In the genomic region with DNA sequence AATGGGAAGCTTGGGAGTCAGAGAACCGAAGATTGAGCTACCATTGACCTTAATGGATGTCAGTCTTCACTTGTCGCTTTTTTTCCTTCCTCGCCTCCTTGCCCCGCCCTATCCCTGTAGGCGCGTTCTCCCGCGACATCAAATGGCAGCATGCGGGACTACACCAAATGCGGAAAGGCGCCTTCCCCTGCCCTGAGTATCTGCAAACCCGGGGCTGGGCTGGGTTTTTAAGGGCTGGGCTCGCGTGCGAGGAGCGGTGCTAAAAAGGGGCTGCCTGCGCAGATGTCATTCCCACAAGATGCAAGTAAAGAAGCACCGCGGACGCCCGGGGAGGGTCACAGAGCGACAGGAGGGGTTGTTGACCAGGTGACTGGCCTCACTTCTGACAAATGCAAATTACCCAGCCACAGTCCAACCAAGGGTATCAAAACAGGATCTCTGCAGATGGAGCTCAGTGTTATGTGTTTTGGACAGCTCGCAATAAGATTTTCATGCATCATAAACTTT, we compare ENCODE assay signal across 8 cellular contexts. TPM values are rescaled to one million over a fixed set of nuclear protein-coding genes. Genes with fewer than 3 reads are reported as not detected.
A peak's percentile ranks its signal among the peaks of the same experiment; 100 is the strongest.
DNase-seq lines count a peak whose midpoint lies in the region; ATAC-seq and TF ChIP-seq lines count a peak whose summit lies in the region.

No MANE protein-coding gene starts in this region.

- H3K9me3 ChIP-seq in AG04450 (ENCODE audit: control insufficient read depth, insufficient read depth, low read length) (no peaks in the 10 kb centered on the region), body of pancreas (no peaks in the 10 kb centered on the region)

- POLR2A ChIA-PET in AG04450 (lab: Yijun Ruan, JAX): no interaction called here

- intact Hi-C loops in body of pancreas (cut with DNase I): no loop called here

- H3K4me3 ChIP-seq in AG04450 (ENCODE audit: low read depth, low read length): peak overlapping the region; percentile 44
- no peak overlapping the region for H3K4me3 ChIP-seq in body of pancreas

- no peak for TF ChIP-seq POLR2A in body of pancreas (IDR thresholded peaks at IDR 0.05)

- H3K27ac ChIP-seq in AG04450 (ENCODE audit: low read depth, low read length) (no peak overlapping the region), body of pancreas (no peak overlapping the region)

- peaks cover 16% of the 10 kb centered on the region for H3K4me1 ChIP-seq in body of pancreas

- TF ChIP-seq CTCF in AG04450 (IDR thresholded peaks at IDR 0.05; ENCODE audit: low read depth, low read length) (peak; percentile 41), body of pancreas (IDR thresholded peaks at IDR 0.05) (peak in 6 of 7 experiments; percentile 20 to 47 (median 26))

- H3K36me3 ChIP-seq in body of pancreas (replicated peaks in 1 of 2; ENCODE audit: insufficient read depth in 1 of 2, low read depth in 2 of 2): no peaks in the 10 kb centered on the region

- 6 to 9% methylated on average over 21 to 22 of the region's 23 CpGs for WGBS in body of pancreas, 2 donors

- H3K27me3 ChIP-seq in AG04450 (ENCODE audit: control insufficient read depth, insufficient read depth, low read length) (peaks cover 10% of the 10 kb centered on the region), body of pancreas (no peaks in the 10 kb centered on the region)

- peak; percentile 80 for ATAC-seq in GM18909 (IDR thresholded peaks at IDR 0.05; ENCODE audit: poor library complexity, unreplicated experiment)
- peak; percentile 56 for ATAC-seq in HG03139 (IDR thresholded peaks at IDR 0.05; ENCODE audit: unreplicated experiment)
- no peak for ATAC-seq in body of pancreas

- no peak for DNase-seq in AG04450 (ENCODE audit: low read depth, low spot score)
- peak; percentile 27 for DNase-seq in T-helper 9 cell
- DNase-seq in body of pancreas: peak; percentile 54 to 74 (median 60)
- peak; percentile 37 for DNase-seq in iris pigment epithelial cell (ENCODE audit: low read depth)
- DNase-seq in stimulated activated CD4-positive, alpha-beta T cell treated with anti-CD3 and anti-CD28 coated beads, Interleukin-1b, Interleukin-23, amount 100 ng/mL, for 48 hours: peak; percentile 73
- DNase-seq in SHP77 treated with DMSO at 0.1 percent for 48 hours (lab: John Stamatoyannopoulos, UW): no peak

- CTCF ChIA-PET in AG04450 (lab: Charles Lee): interaction anchor here (0.6 to 2.3 kb wide), 5 partner anchors 9 to 56 kb away, joined by 3 to 9 read pairs (median 4); no protein-coding TSS in a partner anchor

RNA-seq across cellular contexts. Expression of gene FAM111B, which starts 4.7 kb away (rescaled TPM):
- polyA plus RNA-seq in AG04450 (2011; rRNA removed): 1.6 and 2.7 TPM in 2 replicates
- polyA minus RNA-seq in AG04450 (2011; rRNA and poly(A)+ RNA removed): 0.87 and 3.0 TPM in 2 replicates
- under 1 TPM in 1 of 2 donors, not detected in 1; 0.33 TPM for total RNA-seq in body of pancreas

RNA-seq across cellular contexts. Expression of gene GLYATL1B, which starts 16.2 kb away (rescaled TPM):
- not detected in 2 replicates for polyA plus RNA-seq in AG04450 (2011; rRNA removed)
- polyA minus RNA-seq in AG04450 (2011; rRNA and poly(A)+ RNA removed): not detected in 2 replicates
- total RNA-seq in body of pancreas: not detected

RNA-seq across cellular contexts. Expression of gene FAM111A, which starts 40.3 kb away (rescaled TPM):
- 20.6 and 23.1 TPM in 2 replicates for polyA plus RNA-seq in AG04450 (2011; rRNA removed)
- polyA minus RNA-seq in AG04450 (2011; rRNA and poly(A)+ RNA removed): 13.2 and 15.0 TPM in 2 replicates
- 10 to 100 TPM; 17.4 to 43.8 TPM for total RNA-seq in body of pancreas

Comparison
In these comparisons a context has a peak if more than half of its experiments do, and no peak if none do; other contexts are left out.
1. DNase-seq: peak in T-helper 9 cell (single experiment), body of pancreas (4 of 4), iris pigment epithelial cell (single experiment) and stimulated activated CD4-positive, alpha-beta T cell treated with anti-CD3 and anti-CD28 coated beads, Interleukin-1b, Interleukin-23, amount 100 ng/mL, for 48 hours (single experiment); none in AG04450 (single experiment) and SHP77 treated with DMSO at 0.1 percent for 48 hours (single experiment).